Comparison of ENCODE assay signal across 1 cellular context in the genomic region with DNA sequence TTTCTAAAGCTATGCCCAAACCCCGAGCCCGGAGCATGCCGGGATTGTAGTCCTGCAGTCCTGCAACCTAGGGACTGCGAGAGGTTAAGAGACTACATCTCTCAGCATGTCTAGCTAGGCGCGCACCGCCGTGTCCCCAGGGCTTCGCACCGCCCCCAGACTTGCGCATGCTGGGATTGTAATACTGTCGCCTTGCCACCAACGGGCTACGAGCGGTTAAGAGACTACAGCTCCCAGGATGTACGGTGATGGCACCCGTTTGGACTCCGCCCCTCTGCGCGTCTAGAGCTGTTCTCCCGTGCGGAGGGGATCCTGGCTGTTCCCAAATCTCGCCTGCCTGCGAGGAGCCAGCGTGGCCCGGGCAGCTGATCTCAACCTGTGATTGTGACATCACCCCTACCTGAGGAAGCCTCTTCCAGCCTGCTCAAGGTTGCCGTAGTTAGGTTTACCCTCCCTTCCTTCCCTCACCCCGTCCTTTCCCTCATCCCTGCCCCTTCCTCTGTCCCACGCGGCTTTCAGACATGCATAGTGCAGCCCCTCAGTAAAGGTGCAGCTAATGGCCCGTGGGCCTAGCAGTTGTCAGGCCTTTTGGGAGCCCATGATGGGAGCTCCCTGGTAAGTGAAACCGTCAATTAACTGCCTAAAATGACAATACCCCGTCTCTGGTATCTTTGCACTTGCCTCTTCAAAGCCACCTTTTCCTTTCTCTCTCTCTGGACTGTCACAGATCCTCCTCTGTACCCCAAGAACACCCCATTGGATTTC.
A peak's percentile ranks its signal among the peaks of the same experiment; 100 is the strongest.
TF ChIP-seq lines count a peak whose summit lies in the region.

No MANE protein-coding gene starts in this region.

TF ChIP-seq in K562, 482 proteins besides CTCF, POLR2A, EP300 and RAD21 (continued from another document and continues in another):
- TF ChIP-seq, protein P1, sequence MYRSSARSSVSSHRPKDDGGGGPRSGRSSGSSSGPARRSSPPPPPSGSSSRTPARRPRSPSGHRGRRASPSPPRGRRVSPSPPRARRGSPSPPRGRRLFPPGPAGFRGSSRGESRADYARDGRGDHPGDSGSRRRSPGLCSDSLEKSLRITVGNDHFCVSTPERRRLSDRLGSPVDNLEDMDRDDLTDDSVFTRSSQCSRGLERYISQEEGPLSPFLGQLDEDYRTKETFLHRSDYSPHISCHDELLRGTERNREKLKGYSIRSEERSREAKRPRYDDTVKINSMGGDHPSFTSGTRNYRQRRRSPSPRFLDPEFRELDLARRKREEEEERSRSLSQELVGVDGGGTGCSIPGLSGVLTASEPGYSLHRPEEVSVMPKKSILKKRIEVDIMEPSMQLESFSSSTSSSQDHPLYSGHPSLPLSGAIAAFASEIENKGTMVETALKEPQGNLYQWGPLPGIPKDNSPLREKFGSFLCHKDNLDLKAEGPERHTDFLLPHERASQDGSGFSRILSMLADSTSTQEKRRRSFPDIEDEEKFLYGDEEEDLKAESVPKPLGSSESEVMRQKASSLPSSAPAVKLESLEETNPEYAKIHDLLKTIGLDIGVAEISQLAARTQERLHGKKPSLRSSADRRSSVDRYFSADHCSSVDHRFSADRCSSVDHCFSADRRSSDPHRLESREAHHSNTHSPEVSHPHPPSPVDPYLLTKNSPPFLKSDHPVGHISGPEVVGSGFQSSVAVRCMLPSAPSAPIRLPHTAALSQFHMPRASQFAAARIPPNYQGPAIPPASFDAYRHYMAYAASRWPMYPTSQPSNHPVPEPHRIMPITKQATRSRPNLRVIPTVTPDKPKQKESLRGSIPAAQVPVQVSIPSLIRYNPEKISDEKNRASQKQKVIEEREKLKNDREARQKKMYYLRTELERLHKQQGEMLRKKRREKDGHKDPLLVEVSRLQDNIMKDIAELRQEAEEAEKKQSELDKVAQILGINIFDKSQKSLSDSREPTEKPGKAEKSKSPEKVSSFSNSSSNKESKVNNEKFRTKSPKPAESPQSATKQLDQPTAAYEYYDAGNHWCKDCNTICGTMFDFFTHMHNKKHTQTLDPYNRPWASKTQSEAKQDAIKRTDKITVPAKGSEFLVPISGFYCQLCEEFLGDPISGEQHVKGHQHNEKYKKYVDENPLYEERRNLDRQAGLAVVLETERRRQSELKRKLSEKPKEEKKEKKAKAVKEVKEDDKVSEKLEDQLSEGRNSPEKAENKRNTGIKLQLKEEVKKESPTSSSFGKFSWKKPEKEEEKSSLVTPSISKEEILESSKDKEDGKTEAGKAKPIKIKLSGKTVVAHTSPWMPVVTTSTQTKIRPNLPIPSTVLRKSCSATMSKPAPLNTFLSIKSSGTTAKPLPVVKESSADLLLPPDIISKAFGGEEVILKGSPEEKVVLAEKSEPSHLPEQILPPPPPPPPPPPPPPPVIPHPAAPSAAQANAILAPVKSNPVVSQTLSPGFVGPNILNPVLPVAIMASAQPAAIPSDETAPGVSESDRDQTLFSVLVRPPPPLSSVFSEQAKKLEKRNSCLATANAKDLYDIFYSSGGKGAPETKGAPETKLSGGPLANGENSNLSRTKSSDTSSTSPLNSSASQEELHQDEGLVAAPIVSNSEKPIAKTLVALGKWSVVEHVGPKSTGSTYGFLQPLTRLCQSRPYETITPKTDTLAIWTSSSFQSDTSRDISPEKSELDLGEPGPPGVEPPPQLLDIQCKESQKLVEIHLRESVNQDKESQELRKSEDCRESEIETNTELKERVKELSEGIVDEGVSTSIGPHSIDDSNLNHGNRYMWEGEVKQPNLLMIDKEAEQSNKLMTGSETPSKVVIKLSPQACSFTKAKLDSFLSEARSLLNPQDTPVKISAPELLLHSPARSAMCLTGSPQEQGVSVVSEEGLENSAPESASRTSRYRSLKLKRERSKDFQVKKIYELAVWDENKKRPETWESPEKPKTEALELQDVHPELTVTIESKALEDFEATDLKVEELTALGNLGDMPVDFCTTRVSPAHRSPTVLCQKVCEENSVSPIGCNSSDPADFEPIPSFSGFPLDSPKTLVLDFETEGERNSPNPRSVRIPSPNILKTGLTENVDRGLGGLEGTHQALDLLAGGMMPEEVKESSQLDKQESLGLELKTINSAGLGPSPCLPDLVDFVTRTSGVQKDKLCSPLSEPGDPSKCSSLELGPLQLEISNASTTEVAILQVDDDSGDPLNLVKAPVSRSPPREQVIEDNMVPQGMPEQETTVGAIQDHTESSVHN (IDR thresholded peaks at IDR 0.05; ENCODE audit: borderline replicate concordance in 1 of 2, low read depth in 1 of 2) = no peak
- no peak for TF ChIP-seq IRF9 (tag; IDR thresholded peaks at IDR 0.05)
- no peak for TF ChIP-seq NFE2 (IDR thresholded peaks at IDR 0.05; ENCODE audit: low read depth)
- TF ChIP-seq WHSC1 (IDR thresholded peaks at IDR 0.05; ENCODE audit: low read length) = no peak
- TF ChIP-seq TEAD4 (IDR thresholded peaks at IDR 0.05; ENCODE audit: low read length) = no peak
- no peak for TF ChIP-seq TEAD4 (CRISPR knock-in tag; IDR thresholded peaks at IDR 0.05; ENCODE audit: borderline replicate concordance)
- TF ChIP-seq, protein P2, sequence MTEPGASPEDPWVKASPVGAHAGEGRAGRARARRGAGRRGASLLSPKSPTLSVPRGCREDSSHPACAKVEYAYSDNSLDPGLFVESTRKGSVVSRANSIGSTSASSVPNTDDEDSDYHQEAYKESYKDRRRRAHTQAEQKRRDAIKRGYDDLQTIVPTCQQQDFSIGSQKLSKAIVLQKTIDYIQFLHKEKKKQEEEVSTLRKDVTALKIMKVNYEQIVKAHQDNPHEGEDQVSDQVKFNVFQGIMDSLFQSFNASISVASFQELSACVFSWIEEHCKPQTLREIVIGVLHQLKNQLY (CRISPR knock-in tag; conservative IDR thresholded peaks at IDR 0.05) = no peak
- no peak for TF ChIP-seq RFX5 (IDR thresholded peaks at IDR 0.05; ENCODE audit: low read depth, low read length)
- TF ChIP-seq REST (CRISPR knock-in tag; IDR thresholded peaks at IDR 0.05; ENCODE audit: low read depth) = no peak
- no peak for TF ChIP-seq MITF (IDR thresholded peaks at IDR 0.05)
- TF ChIP-seq, protein P3, sequence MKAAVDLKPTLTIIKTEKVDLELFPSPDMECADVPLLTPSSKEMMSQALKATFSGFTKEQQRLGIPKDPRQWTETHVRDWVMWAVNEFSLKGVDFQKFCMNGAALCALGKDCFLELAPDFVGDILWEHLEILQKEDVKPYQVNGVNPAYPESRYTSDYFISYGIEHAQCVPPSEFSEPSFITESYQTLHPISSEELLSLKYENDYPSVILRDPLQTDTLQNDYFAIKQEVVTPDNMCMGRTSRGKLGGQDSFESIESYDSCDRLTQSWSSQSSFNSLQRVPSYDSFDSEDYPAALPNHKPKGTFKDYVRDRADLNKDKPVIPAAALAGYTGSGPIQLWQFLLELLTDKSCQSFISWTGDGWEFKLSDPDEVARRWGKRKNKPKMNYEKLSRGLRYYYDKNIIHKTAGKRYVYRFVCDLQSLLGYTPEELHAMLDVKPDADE (conservative IDR thresholded peaks at IDR 0.05; ENCODE audit: control insufficient read depth, low read depth, low read length) = no peak
- TF ChIP-seq EP400 (IDR thresholded peaks at IDR 0.05) = peak; percentile 29; the same call in 1 of the 2 replicates
- TF ChIP-seq IRF2 (CRISPR knock-in tag; IDR thresholded peaks at IDR 0.05) = no peak
- no peak for TF ChIP-seq ZNF3 (CRISPR knock-in tag; IDR thresholded peaks at IDR 0.05)
- TF ChIP-seq ATF1 (CRISPR knock-in tag; IDR thresholded peaks at IDR 0.05) = no peak
- peak; percentile 78 for TF ChIP-seq ATF1 (tag; IDR thresholded peaks at IDR 0.05)
- no peak for TF ChIP-seq HNRNPK (IDR thresholded peaks at IDR 0.05; ENCODE audit: low read depth, low read length, poor library complexity, severe bottlenecking)
- peak; percentile 35 for TF ChIP-seq MEIS2 (IDR thresholded peaks at IDR 0.05; ENCODE audit: partially characterized antibody)
- TF ChIP-seq, protein P4, sequence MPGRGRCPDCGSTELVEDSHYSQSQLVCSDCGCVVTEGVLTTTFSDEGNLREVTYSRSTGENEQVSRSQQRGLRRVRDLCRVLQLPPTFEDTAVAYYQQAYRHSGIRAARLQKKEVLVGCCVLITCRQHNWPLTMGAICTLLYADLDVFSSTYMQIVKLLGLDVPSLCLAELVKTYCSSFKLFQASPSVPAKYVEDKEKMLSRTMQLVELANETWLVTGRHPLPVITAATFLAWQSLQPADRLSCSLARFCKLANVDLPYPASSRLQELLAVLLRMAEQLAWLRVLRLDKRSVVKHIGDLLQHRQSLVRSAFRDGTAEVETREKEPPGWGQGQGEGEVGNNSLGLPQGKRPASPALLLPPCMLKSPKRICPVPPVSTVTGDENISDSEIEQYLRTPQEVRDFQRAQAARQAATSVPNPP (IDR thresholded peaks at IDR 0.05; ENCODE audit: borderline replicate concordance, insufficient read depth, insufficient read length) = no peak
- no peak for TF ChIP-seq SMARCA4 (IDR thresholded peaks at IDR 0.05)
- TF ChIP-seq HCFC1 (IDR thresholded peaks at IDR 0.05; ENCODE audit: low read depth, low read length) = peak; percentile 81
- TF ChIP-seq ZNF507 (tag; conservative IDR thresholded peaks at IDR 0.05) = no peak
- TF ChIP-seq CTBP1 (IDR thresholded peaks at IDR 0.05; ENCODE audit: borderline replicate concordance) = peak; percentile 47; the same call in 1 of the 2 replicates
- TF ChIP-seq RCOR1 (IDR thresholded peaks at IDR 0.05; ENCODE audit: borderline replicate concordance in 1 of 2, low read depth in 2 of 2, low read length in 2 of 2) = no peak
- no peak for TF ChIP-seq PPARD (CRISPR knock-in tag; IDR thresholded peaks at IDR 0.05)
- no peak for TF ChIP-seq RAD51 (IDR thresholded peaks at IDR 0.05; ENCODE audit: borderline replicate concordance, low read depth)
- TF ChIP-seq TCF3 (CRISPR knock-in tag; IDR thresholded peaks at IDR 0.05) = no peak
- TF ChIP-seq, protein P5, sequence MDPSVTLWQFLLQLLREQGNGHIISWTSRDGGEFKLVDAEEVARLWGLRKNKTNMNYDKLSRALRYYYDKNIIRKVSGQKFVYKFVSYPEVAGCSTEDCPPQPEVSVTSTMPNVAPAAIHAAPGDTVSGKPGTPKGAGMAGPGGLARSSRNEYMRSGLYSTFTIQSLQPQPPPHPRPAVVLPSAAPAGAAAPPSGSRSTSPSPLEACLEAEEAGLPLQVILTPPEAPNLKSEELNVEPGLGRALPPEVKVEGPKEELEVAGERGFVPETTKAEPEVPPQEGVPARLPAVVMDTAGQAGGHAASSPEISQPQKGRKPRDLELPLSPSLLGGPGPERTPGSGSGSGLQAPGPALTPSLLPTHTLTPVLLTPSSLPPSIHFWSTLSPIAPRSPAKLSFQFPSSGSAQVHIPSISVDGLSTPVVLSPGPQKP (CRISPR knock-in tag; IDR thresholded peaks at IDR 0.05) = no peak
- no peak for TF ChIP-seq ZEB2 (IDR thresholded peaks at IDR 0.05)
- TF ChIP-seq E4F1 (CRISPR knock-in tag; IDR thresholded peaks at IDR 0.05; ENCODE audit: borderline replicate concordance) = no peak
- TF ChIP-seq SRSF1 (IDR thresholded peaks at IDR 0.05; ENCODE audit: low read depth, low read length) = no peak
